In the genomic region with DNA sequence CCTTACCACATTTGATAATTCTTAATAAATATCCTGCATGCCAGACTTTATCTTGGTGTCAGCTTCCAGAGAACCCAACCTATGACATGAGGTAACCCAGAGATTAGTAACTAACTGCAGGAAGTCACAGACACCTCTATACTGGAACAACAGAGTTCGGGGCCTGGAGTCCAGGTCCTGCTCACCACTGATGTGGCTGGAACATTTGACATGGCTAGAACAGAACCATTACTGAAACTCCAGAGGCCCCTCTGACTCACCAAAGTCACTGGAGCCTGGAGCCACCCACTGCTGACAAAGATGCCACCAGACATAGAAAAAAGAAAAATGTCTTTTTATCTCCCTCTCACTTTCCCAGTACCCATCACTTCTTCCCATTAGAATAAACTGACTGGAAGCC, we compare ENCODE assay signal across 13 cellular contexts.
A peak's percentile ranks its signal among the peaks of the same experiment; 100 is the strongest.
DNase-seq lines count a peak whose midpoint lies in the region; ATAC-seq and TF ChIP-seq lines count a peak whose summit lies in the region.
"Had no signal": no experiment of that assay in that cellular context is flagged by ENCODE, and none has a peak within 500 bp of the region (broad histone marks: within the 10 kb centered on the region; RNA-seq: fewer than 3 reads in every experiment).

No MANE protein-coding gene starts in this region.

- no TSS peak for BruUV-seq in PC-9 (replicated peaks; lab: Mats Ljungman, UMichigan)

- no peak overlapping the region for H3K4me2 ChIP-seq in PC-9

- CTCF ChIA-PET in activated CD8-positive, alpha-beta T cell treated with anti-CD3 and anti-CD28 coated beads for 36 hours (lab: Charles Lee) = no interaction called here
- CTCF ChIA-PET in activated CD8-positive, alpha-beta T cell treated with anti-CD3 and anti-CD28 coated beads, Interleukin-2, amount 10 ng/mL, durations not matched to agents 7 days and 5 days (lab: Charles Lee) = no interaction called here
- CTCF ChIA-PET in PC-9 (lab: Charles Lee) = no interaction called here

- no peaks in the 10 kb centered on the region for H3K27me3 Mint-ChIP-seq in activated CD8-positive, alpha-beta T cell treated with anti-CD3 and anti-CD28 coated beads for 36 hours
- no peaks in the 10 kb centered on the region for H3K27me3 Mint-ChIP-seq in activated CD8-positive, alpha-beta T cell treated with anti-CD3 and anti-CD28 coated beads, Interleukin-2, amount 10 ng/mL, durations not matched to agents 7 days and 5 days (ENCODE audit: low read depth)

- H3K4me3 Mint-ChIP-seq in activated CD8-positive, alpha-beta T cell treated with anti-CD3 and anti-CD28 coated beads for 36 hours = no peak overlapping the region
- no peak overlapping the region for H3K4me3 Mint-ChIP-seq in activated CD8-positive, alpha-beta T cell treated with anti-CD3 and anti-CD28 coated beads, Interleukin-2, amount 10 ng/mL, durations not matched to agents 7 days and 5 days
- H3K4me3 Mint-ChIP-seq: neural crest cell had no signal

- H4K20me1 ChIP-seq in PC-9 (ENCODE audit: insufficient read depth) = no peaks in the 10 kb centered on the region

- peak overlapping the region; percentile 89 for H3K27ac Mint-ChIP-seq in activated CD8-positive, alpha-beta T cell treated with anti-CD3 and anti-CD28 coated beads for 36 hours
- no peak overlapping the region for H3K27ac Mint-ChIP-seq in activated CD8-positive, alpha-beta T cell treated with anti-CD3 and anti-CD28 coated beads, Interleukin-2, amount 10 ng/mL, durations not matched to agents 7 days and 5 days

- H3K27ac ChIP-seq in foreskin keratinocyte = no peak overlapping the region
- H3K27ac ChIP-seq in PC-9 = no peak overlapping the region
- H3K27ac ChIP-seq: sigmoid colon had no signal

- no peaks in the 10 kb centered on the region for H3K36me3 Mint-ChIP-seq in activated CD8-positive, alpha-beta T cell treated with anti-CD3 and anti-CD28 coated beads for 36 hours (ENCODE audit: low read depth)
- H3K36me3 Mint-ChIP-seq in activated CD8-positive, alpha-beta T cell treated with anti-CD3 and anti-CD28 coated beads, Interleukin-2, amount 10 ng/mL, durations not matched to agents 7 days and 5 days (ENCODE audit: low read depth) = no peaks in the 10 kb centered on the region

- ATAC-seq in activated CD8-positive, alpha-beta T cell treated with anti-CD3 and anti-CD28 coated beads for 36 hours = peak; percentile 92
- no peak for ATAC-seq in activated CD8-positive, alpha-beta T cell treated with anti-CD3 and anti-CD28 coated beads, Interleukin-2, amount 10 ng/mL, durations not matched to agents 7 days and 5 days
- peak; percentile 47 for ATAC-seq in HG03159 (IDR thresholded peaks at IDR 0.05; ENCODE audit: unreplicated experiment)
- ATAC-seq in foreskin keratinocyte = no peak
- ATAC-seq: K562 had no signal

- H3K79me2 ChIP-seq in PC-9 (ENCODE audit: low read depth) = no peaks in the 10 kb centered on the region

- no peak for TF ChIP-seq CTCF in activated CD8-positive, alpha-beta T cell treated with anti-CD3 and anti-CD28 coated beads for 36 hours (IDR thresholded peaks at IDR 0.05)
- no peak for TF ChIP-seq CTCF in foreskin keratinocyte (conservative IDR thresholded peaks at IDR 0.05)
- TF ChIP-seq CTCF in PC-9 (conservative IDR thresholded peaks at IDR 0.05) = no peak

- no peaks in the 10 kb centered on the region for H3K9me3 Mint-ChIP-seq in activated CD8-positive, alpha-beta T cell treated with anti-CD3 and anti-CD28 coated beads for 36 hours
- no peaks in the 10 kb centered on the region for H3K9me3 Mint-ChIP-seq in activated CD8-positive, alpha-beta T cell treated with anti-CD3 and anti-CD28 coated beads, Interleukin-2, amount 10 ng/mL, durations not matched to agents 7 days and 5 days (ENCODE audit: insufficient read depth)

- H3K9me3 ChIP-seq in PC-9 (ENCODE audit: insufficient read depth, low read depth) = no peaks in the 10 kb centered on the region
- H3K9me3 ChIP-seq: sigmoid colon had no signal

- POLR2A ChIA-PET in activated CD8-positive, alpha-beta T cell treated with anti-CD3 and anti-CD28 coated beads for 36 hours (lab: Charles Lee) = interaction anchor here (1.2 kb wide), 1 partner anchor 126 kb away, joined by 4 read pairs; no protein-coding TSS in a partner anchor
- POLR2A ChIA-PET in activated CD8-positive, alpha-beta T cell treated with anti-CD3 and anti-CD28 coated beads, Interleukin-2, amount 10 ng/mL, durations not matched to agents 7 days and 5 days (lab: Charles Lee) = no interaction called here
- POLR2A ChIA-PET in PC-9 (lab: Charles Lee; ENCODE audit: unreplicated experiment) = no interaction called here

- H3K36me3 ChIP-seq in PC-9 (ENCODE audit: low read depth) = no peaks in the 10 kb centered on the region
- H3K36me3 ChIP-seq: sigmoid colon had no signal

- peak; percentile 79 for DNase-seq in activated CD8-positive, alpha-beta T cell treated with anti-CD3 and anti-CD28 coated beads for 36 hours
- DNase-seq in activated CD8-positive, alpha-beta T cell treated with anti-CD3 and anti-CD28 coated beads, Interleukin-2, amount 10 ng/mL, durations not matched to agents 7 days and 5 days = no peak
- peak; percentile 53 for DNase-seq in activated naive CD4-positive, alpha-beta T cell treated with anti-CD3 and anti-CD28 coated beads, Interleukin-2, amount 50 U/mL, for 16 hours
- peak; percentile 33 to 56 for DNase-seq in stimulated activated CD8-positive, alpha-beta memory T cell treated with anti-CD3 and anti-CD28 coated beads, Interleukin-15, amount 100 ng/mL, for 48 hours (ENCODE audit: low read depth in 2 of 2)
- DNase-seq in NCI-H1436 (lab: John Stamatoyannopoulos, UW) (no peak), foreskin keratinocyte (no peak), PC-9 (no peak)
- DNase-seq: NCI-H146, sigmoid colon, SW 1271 had no signal

- peaks cover 57% of the 10 kb centered on the region for H3K4me1 Mint-ChIP-seq in activated CD8-positive, alpha-beta T cell treated with anti-CD3 and anti-CD28 coated beads for 36 hours (ENCODE audit: low read depth)
- H3K4me1 Mint-ChIP-seq in activated CD8-positive, alpha-beta T cell treated with anti-CD3 and anti-CD28 coated beads, Interleukin-2, amount 10 ng/mL, durations not matched to agents 7 days and 5 days (ENCODE audit: low read depth) = peaks cover 26% of the 10 kb centered on the region
- H3K4me1 Mint-ChIP-seq: neural crest cell had no signal

- H3K4me1 ChIP-seq in foreskin keratinocyte (peaks cover 4% of the 10 kb centered on the region), PC-9 (replicated peaks; ENCODE audit: insufficient read depth) (no peaks in the 10 kb centered on the region)
- H3K4me1 ChIP-seq: sigmoid colon had no signal

- intact Hi-C loops in activated CD8-positive, alpha-beta T cell treated with anti-CD3 and anti-CD28 coated beads for 36 hours (cut with micrococcal nuclease) = no loop called here
- intact Hi-C loops in PC-9 (cut with micrococcal nuclease; ENCODE audit: unreplicated experiment) = no loop called here

- H3K4me3 ChIP-seq in PC-9 = no peak overlapping the region
- H3K4me3 ChIP-seq: K562, sigmoid colon had no signal

- H3K9me2 ChIP-seq in PC-9 (ENCODE audit: insufficient read depth) = no peaks in the 10 kb centered on the region

- H3K27me3 ChIP-seq in foreskin keratinocyte (no peaks in the 10 kb centered on the region), PC-9 (ENCODE audit: insufficient read depth, low read depth) (no peaks in the 10 kb centered on the region)
- H3K27me3 ChIP-seq: sigmoid colon had no signal

- H2AFZ ChIP-seq in PC-9 = no peak overlapping the region

- H3F3A ChIP-seq in PC-9 (ENCODE audit: insufficient read depth, low read depth) = no peaks in the 10 kb centered on the region

Comparison
In these comparisons a context has a peak if more than half of its experiments do, and no peak if none do; other contexts are left out.
1. ATAC-seq: peak in activated CD8-positive, alpha-beta T cell treated with anti-CD3 and anti-CD28 coated beads for 36 hours (single experiment) and HG03159 (single experiment); none in activated CD8-positive, alpha-beta T cell treated with anti-CD3 and anti-CD28 coated beads, Interleukin-2, amount 10 ng/mL, durations not matched to agents 7 days and 5 days (single experiment) and foreskin keratinocyte (single experiment).
2. DNase-seq: peak in activated CD8-positive, alpha-beta T cell treated with anti-CD3 and anti-CD28 coated beads for 36 hours (single experiment), activated naive CD4-positive, alpha-beta T cell treated with anti-CD3 and anti-CD28 coated beads, Interleukin-2, amount 50 U/mL, for 16 hours (single experiment) and stimulated activated CD8-positive, alpha-beta memory T cell treated with anti-CD3 and anti-CD28 coated beads, Interleukin-15, amount 100 ng/mL, for 48 hours (2 of 2); none in activated CD8-positive, alpha-beta T cell treated with anti-CD3 and anti-CD28 coated beads, Interleukin-2, amount 10 ng/mL, durations not matched to agents 7 days and 5 days (single experiment), NCI-H1436 (single experiment), foreskin keratinocyte (0 of 2) and PC-9 (0 of 2).